In the genomic region with DNA sequence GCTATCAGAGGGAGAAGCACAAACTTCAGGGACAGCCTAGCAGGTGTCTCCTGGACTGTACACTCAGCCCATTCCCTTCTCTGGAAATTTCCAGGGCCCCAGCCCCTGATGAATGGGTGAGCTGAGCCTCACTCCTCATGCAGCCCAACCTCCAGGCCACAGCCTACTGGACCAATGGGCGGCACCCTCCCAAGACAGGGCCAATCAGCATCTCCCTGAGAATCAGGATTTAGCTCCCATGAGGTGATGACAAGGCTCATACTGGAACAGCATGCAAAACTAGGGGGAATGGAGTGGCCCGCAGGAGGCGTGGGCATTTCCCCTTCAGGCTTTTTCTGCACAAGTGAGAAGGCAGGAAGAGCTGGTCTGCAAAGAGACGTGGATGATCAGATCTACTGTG, we compare ENCODE assay signal across 24 cellular contexts. TPM values are rescaled to one million over a fixed set of nuclear protein-coding genes. Genes with fewer than 3 reads are reported as not detected.
DNase-seq lines count a peak whose midpoint lies in the region; ATAC-seq lines count a peak whose summit lies in the region.
"Had no signal": no experiment of that assay in that cellular context is flagged by ENCODE, and none has a peak within 500 bp of the region (broad histone marks: within the 10 kb centered on the region; RNA-seq: fewer than 3 reads in every experiment).

No MANE protein-coding gene starts in this region.

- peak overlapping the region; percentile 87 for H3K27ac Mint-ChIP-seq in activated T-cell treated with anti-CD3 and anti-CD28 coated beads, Interleukin-2, amount 50 U/mL, for 24 hours
- no peak overlapping the region for H3K27ac Mint-ChIP-seq in activated T-cell treated with anti-CD3 and anti-CD28 coated beads, Interleukin-2, amount 50 U/mL, for 72 hours
- peak overlapping the region; percentile 68 for H3K27ac Mint-ChIP-seq in activated naive CD8-positive, alpha-beta T cell treated with anti-CD3 and anti-CD28 coated beads, Interleukin-2, amount 10 ng/mL, durations not matched to agents 7 days and 5 days
- H3K27ac Mint-ChIP-seq in stimulated activated memory B cell treated with anti-CD40 and anti-IgM and Interleukin-4, amounts not matched to agents 10 μg/mL and 1 μg/mL and 100 μg/mL, for 72 hours = no peak overlapping the region
- H3K27ac Mint-ChIP-seq: type B pancreatic cell had no signal

- H3K36me3 ChIP-seq in Karpas-422 (ENCODE audit: insufficient read depth, low read length) = peaks cover 83% of the 10 kb centered on the region

- peaks cover 66% of the 10 kb centered on the region for H3K4me1 ChIP-seq in Karpas-422 (ENCODE audit: low read length)

- H3K9me3 ChIP-seq in Karpas-422 (ENCODE audit: low read length) = no peaks in the 10 kb centered on the region
- H3K9me3 ChIP-seq: BLaER1 treated with 17β-estradiol and CSF1 and Interleukin-3, amounts not matched to agents 10 nM and 100 nM; right atrium auricular region had no signal

- ATAC-seq in activated T-cell treated with anti-CD3 and anti-CD28 coated beads, Interleukin-2, amount 50 U/mL, for 72 hours (replicated peaks in 1 of 2) = no peak
- ATAC-seq in activated naive CD8-positive, alpha-beta T cell treated with anti-CD3 and anti-CD28 coated beads, Interleukin-2, amount 10 ng/mL, durations not matched to agents 7 days and 5 days (ENCODE audit: low read depth) = no peak
- ATAC-seq in stimulated activated memory B cell treated with anti-CD40 and anti-IgM and Interleukin-4, amounts not matched to agents 10 μg/mL and 1 μg/mL and 100 μg/mL, for 72 hours = no peak
- ATAC-seq: HepG2, left cardiac atrium had no signal

- POLR2A ChIA-PET in activated naive CD8-positive, alpha-beta T cell treated with anti-CD3 and anti-CD28 coated beads, Interleukin-2, amount 10 ng/mL, durations not matched to agents 7 days and 5 days (lab: Charles Lee) = interaction anchor here (0.7 to 2.4 kb wide), 7 partner anchors 8 to 33 kb away, joined by 3 to 14 read pairs (median 5); no protein-coding TSS in a partner anchor

- H3K27me3 Mint-ChIP-seq in activated T-cell treated with anti-CD3 and anti-CD28 coated beads, Interleukin-2, amount 50 U/mL, for 24 hours = no peaks in the 10 kb centered on the region
- H3K27me3 Mint-ChIP-seq in activated T-cell treated with anti-CD3 and anti-CD28 coated beads, Interleukin-2, amount 50 U/mL, for 72 hours (ENCODE audit: low read depth) = no peaks in the 10 kb centered on the region
- H3K27me3 Mint-ChIP-seq in activated naive CD8-positive, alpha-beta T cell treated with anti-CD3 and anti-CD28 coated beads, Interleukin-2, amount 10 ng/mL, durations not matched to agents 7 days and 5 days = no peaks in the 10 kb centered on the region
- no peaks in the 10 kb centered on the region for H3K27me3 Mint-ChIP-seq in stimulated activated memory B cell treated with anti-CD40 and anti-IgM and Interleukin-4, amounts not matched to agents 10 μg/mL and 1 μg/mL and 100 μg/mL, for 72 hours
- H3K27me3 Mint-ChIP-seq: memory B cell, type B pancreatic cell had no signal

- H3K9me2 ChIP-seq in Karpas-422 (replicated peaks; ENCODE audit: insufficient read depth, low read length) = no peaks in the 10 kb centered on the region

- no peak overlapping the region for H2AFZ ChIP-seq in Karpas-422 (ENCODE audit: low read length)

- H3K4me3 ChIP-seq in Karpas-422 (ENCODE audit: low read length) = no peak overlapping the region
- H3K4me3 ChIP-seq: BLaER1 treated with 17β-estradiol and CSF1 and Interleukin-3, amounts not matched to agents 10 nM and 100 nM; right atrium auricular region; SK-N-MC had no signal

- peaks cover 99% of the 10 kb centered on the region for H3K79me2 ChIP-seq in Karpas-422 (ENCODE audit: low read length)

- H3K4me3 Mint-ChIP-seq in activated T-cell treated with anti-CD3 and anti-CD28 coated beads, Interleukin-2, amount 50 U/mL, for 24 hours = no peak overlapping the region
- peak overlapping the region in 1 of 2 donors; percentile 33 for H3K4me3 Mint-ChIP-seq in activated T-cell treated with anti-CD3 and anti-CD28 coated beads, Interleukin-2, amount 50 U/mL, for 72 hours
- H3K4me3 Mint-ChIP-seq in activated naive CD8-positive, alpha-beta T cell treated with anti-CD3 and anti-CD28 coated beads, Interleukin-2, amount 10 ng/mL, durations not matched to agents 7 days and 5 days = no peak overlapping the region
- H3K4me3 Mint-ChIP-seq in stimulated activated memory B cell treated with anti-CD40 and anti-IgM and Interleukin-4, amounts not matched to agents 10 μg/mL and 1 μg/mL and 100 μg/mL, for 72 hours = no peak overlapping the region
- H3K4me3 Mint-ChIP-seq: memory B cell, type B pancreatic cell had no signal

- no peak for DNase-seq in activated T-cell treated with anti-CD3 and anti-CD28 coated beads, Interleukin-2, amount 50 U/mL, for 24 hours
- DNase-seq in activated T-cell treated with anti-CD3 and anti-CD28 coated beads, Interleukin-2, amount 50 U/mL, for 72 hours = no peak
- DNase-seq in Karpas-422 (no peak), posterior vena cava (ENCODE audit: low spot score) (peak; percentile 49), NCI-H2107 treated with DMSO at 0.1 percent for 48 hours (lab: John Stamatoyannopoulos, UW; ENCODE audit: unreplicated experiment) (no peak)
- DNase-seq in activated naive CD8-positive, alpha-beta T cell treated with anti-CD3 and anti-CD28 coated beads, Interleukin-2, amount 10 ng/mL, durations not matched to agents 7 days and 5 days = no peak
- DNase-seq in effector CD4-positive, alpha-beta T cell = no peak
- DNase-seq: anterior cingulate cortex, caudate nucleus, dermis blood vessel endothelial cell, glutamatergic neuron, left cardiac atrium, NCI-H1417 treated with DMSO at 0.1 percent for 48 hours, NCI-H524, T-helper 9 cell had no signal

- peak overlapping the region; percentile 74 for H3K27ac ChIP-seq in Karpas-422 (ENCODE audit: low read length)
- H3K27ac ChIP-seq: BLaER1 treated with 17β-estradiol and CSF1 and Interleukin-3, amounts not matched to agents 10 nM and 100 nM; HL-60; right atrium auricular region; SK-N-MC had no signal

- peaks cover 97% of the 10 kb centered on the region for H3K36me3 Mint-ChIP-seq in activated T-cell treated with anti-CD3 and anti-CD28 coated beads, Interleukin-2, amount 50 U/mL, for 24 hours (ENCODE audit: low read depth)
- peaks cover 26 to 67% of the 10 kb centered on the region in 2 donors for H3K36me3 Mint-ChIP-seq in activated T-cell treated with anti-CD3 and anti-CD28 coated beads, Interleukin-2, amount 50 U/mL, for 72 hours (ENCODE audit: insufficient read depth in 2 of 2)
- peaks cover 77% of the 10 kb centered on the region for H3K36me3 Mint-ChIP-seq in activated naive CD8-positive, alpha-beta T cell treated with anti-CD3 and anti-CD28 coated beads, Interleukin-2, amount 10 ng/mL, durations not matched to agents 7 days and 5 days
- H3K36me3 Mint-ChIP-seq in stimulated activated memory B cell treated with anti-CD40 and anti-IgM and Interleukin-4, amounts not matched to agents 10 μg/mL and 1 μg/mL and 100 μg/mL, for 72 hours = peaks cover 89% of the 10 kb centered on the region

- intact Hi-C loops in posterior vena cava (cut with DNase I) = no loop called here

- no peaks in the 10 kb centered on the region for H3K27me3 ChIP-seq in Karpas-422 (ENCODE audit: low read length)
- H3K27me3 ChIP-seq: BLaER1 treated with 17β-estradiol and CSF1 and Interleukin-3, amounts not matched to agents 10 nM and 100 nM; right atrium auricular region had no signal

- no peaks in the 10 kb centered on the region for H4K20me1 ChIP-seq in Karpas-422 (ENCODE audit: insufficient read depth, low read depth, low read length)

- 0 out of 2 replicates have a peak overlapping the region, but pooled peaks have one; percentile 11 for H3K9ac ChIP-seq in Karpas-422 (ENCODE audit: low read length)
- H3K9ac ChIP-seq: BLaER1 treated with 17β-estradiol and CSF1 and Interleukin-3, amounts not matched to agents 10 nM and 100 nM had no signal

- H3K9me3 Mint-ChIP-seq in activated T-cell treated with anti-CD3 and anti-CD28 coated beads, Interleukin-2, amount 50 U/mL, for 24 hours = no peaks in the 10 kb centered on the region
- H3K9me3 Mint-ChIP-seq in activated T-cell treated with anti-CD3 and anti-CD28 coated beads, Interleukin-2, amount 50 U/mL, for 72 hours = no peaks in the 10 kb centered on the region
- H3K9me3 Mint-ChIP-seq in activated naive CD8-positive, alpha-beta T cell treated with anti-CD3 and anti-CD28 coated beads, Interleukin-2, amount 10 ng/mL, durations not matched to agents 7 days and 5 days = no peaks in the 10 kb centered on the region
- no peaks in the 10 kb centered on the region for H3K9me3 Mint-ChIP-seq in stimulated activated memory B cell treated with anti-CD40 and anti-IgM and Interleukin-4, amounts not matched to agents 10 μg/mL and 1 μg/mL and 100 μg/mL, for 72 hours
- H3K9me3 Mint-ChIP-seq: activated T-helper 2 cell treated with anti-CD3 and anti-CD28 coated beads, Interferon-gamma antibody, Interleukin-2, Interleukin-4, amounts not matched to agents 10 μg/mL and 5 μg/mL and 100 μg/mL, durations not matched to agents 14 hours and 24 hours and 36 hours; memory B cell had no signal

- peaks cover 88% of the 10 kb centered on the region for H3K4me1 Mint-ChIP-seq in activated T-cell treated with anti-CD3 and anti-CD28 coated beads, Interleukin-2, amount 50 U/mL, for 24 hours (ENCODE audit: low read depth)
- peaks cover 82% of the 10 kb centered on the region for H3K4me1 Mint-ChIP-seq in activated T-cell treated with anti-CD3 and anti-CD28 coated beads, Interleukin-2, amount 50 U/mL, for 72 hours (ENCODE audit: low read depth)
- H3K4me1 Mint-ChIP-seq in activated naive CD8-positive, alpha-beta T cell treated with anti-CD3 and anti-CD28 coated beads, Interleukin-2, amount 10 ng/mL, durations not matched to agents 7 days and 5 days = peaks cover 62% of the 10 kb centered on the region
- H3K4me1 Mint-ChIP-seq in stimulated activated memory B cell treated with anti-CD40 and anti-IgM and Interleukin-4, amounts not matched to agents 10 μg/mL and 1 μg/mL and 100 μg/mL, for 72 hours = peaks cover 64% of the 10 kb centered on the region

- H3K4me2 ChIP-seq in Karpas-422 (ENCODE audit: low read depth, low read length, poor library complexity, severe bottlenecking) = peak overlapping the region; percentile 28
- H3K4me2 ChIP-seq: BLaER1 treated with 17β-estradiol and CSF1 and Interleukin-3, amounts not matched to agents 10 nM and 100 nM had no signal

RNA-seq across cellular contexts. Expression of a gene that starts 29.0 kb away (rescaled TPM):
- total RNA-seq in activated T-cell treated with anti-CD3 and anti-CD28 coated beads, Interleukin-2, amount 50 U/mL, for 72 hours = 10 to 100 TPM; 29.4 to 39.9 TPM
- total RNA-seq in Karpas-422 (2014; rRNA removed; shearing (Covaris generic); ENCODE audit: low replicate concordance) = 22.5 and 32.3 TPM in 2 replicates
- 10 to 100 TPM; 58.9 to 62.3 TPM for total RNA-seq in activated naive CD8-positive, alpha-beta T cell treated with anti-CD3 and anti-CD28 coated beads, Interleukin-2, amount 10 ng/mL, durations not matched to agents 7 days and 5 days
- total RNA-seq in posterior vena cava = 10 to 100 TPM in 1 of 2 donors, 1 to 10 TPM in 1; 4.4 to 11.8 TPM

Comparison
In these comparisons a context has a peak if more than half of its experiments do, and no peak if none do; other contexts are left out.
1. H3K27ac Mint-ChIP-seq: peak in activated T-cell treated with anti-CD3 and anti-CD28 coated beads, Interleukin-2, amount 50 U/mL, for 24 hours (single experiment) and activated naive CD8-positive, alpha-beta T cell treated with anti-CD3 and anti-CD28 coated beads, Interleukin-2, amount 10 ng/mL, durations not matched to agents 7 days and 5 days (single experiment); none in activated T-cell treated with anti-CD3 and anti-CD28 coated beads, Interleukin-2, amount 50 U/mL, for 72 hours (single experiment) and stimulated activated memory B cell treated with anti-CD40 and anti-IgM and Interleukin-4, amounts not matched to agents 10 μg/mL and 1 μg/mL and 100 μg/mL, for 72 hours (single experiment).